In genomic region chr4:188154668-188155423, GRCh38 we compare ENCODE assay signal across 1 cellular context.
TF ChIP-seq lines count a peak whose summit lies in the region.

No MANE protein-coding gene starts in this region.

TF ChIP-seq in HEK293, 187 proteins besides CTCF, POLR2A, EP300 and RAD21 (continued from another document):
- TF ChIP-seq, protein P1, sequence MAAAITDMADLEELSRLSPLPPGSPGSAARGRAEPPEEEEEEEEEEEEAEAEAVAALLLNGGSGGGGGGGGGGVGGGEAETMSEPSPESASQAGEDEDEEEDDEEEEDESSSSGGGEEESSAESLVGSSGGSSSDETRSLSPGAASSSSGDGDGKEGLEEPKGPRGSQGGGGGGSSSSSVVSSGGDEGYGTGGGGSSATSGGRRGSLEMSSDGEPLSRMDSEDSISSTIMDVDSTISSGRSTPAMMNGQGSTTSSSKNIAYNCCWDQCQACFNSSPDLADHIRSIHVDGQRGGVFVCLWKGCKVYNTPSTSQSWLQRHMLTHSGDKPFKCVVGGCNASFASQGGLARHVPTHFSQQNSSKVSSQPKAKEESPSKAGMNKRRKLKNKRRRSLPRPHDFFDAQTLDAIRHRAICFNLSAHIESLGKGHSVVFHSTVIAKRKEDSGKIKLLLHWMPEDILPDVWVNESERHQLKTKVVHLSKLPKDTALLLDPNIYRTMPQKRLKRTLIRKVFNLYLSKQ (tag by site-specific recombination; IDR thresholded peaks at IDR 0.05; ENCODE audit: borderline replicate concordance): no peak
- TF ChIP-seq ZNF785 (tag by site-specific recombination; IDR thresholded peaks at IDR 0.05): no peak
- TF ChIP-seq, protein P2, sequence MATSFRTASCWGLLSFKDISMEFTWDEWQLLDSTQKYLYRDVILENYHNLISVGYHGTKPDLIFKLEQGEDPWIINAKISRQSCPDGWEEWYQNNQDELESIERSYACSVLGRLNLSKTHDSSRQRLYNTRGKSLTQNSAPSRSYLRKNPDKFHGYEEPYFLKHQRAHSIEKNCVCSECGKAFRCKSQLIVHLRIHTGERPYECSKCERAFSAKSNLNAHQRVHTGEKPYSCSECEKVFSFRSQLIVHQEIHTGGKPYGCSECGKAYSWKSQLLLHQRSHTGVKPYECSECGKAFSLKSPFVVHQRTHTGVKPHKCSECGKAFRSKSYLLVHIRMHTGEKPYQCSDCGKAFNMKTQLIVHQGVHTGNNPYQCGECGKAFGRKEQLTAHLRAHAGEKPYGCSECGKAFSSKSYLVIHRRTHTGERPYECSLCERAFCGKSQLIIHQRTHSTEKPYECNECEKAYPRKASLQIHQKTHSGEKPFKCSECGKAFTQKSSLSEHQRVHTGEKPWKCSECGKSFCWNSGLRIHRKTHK (tag by site-specific recombination; IDR thresholded peaks at IDR 0.05): no peak
- TF ChIP-seq ZNF433 (tag by site-specific recombination; IDR thresholded peaks at IDR 0.05; ENCODE audit: low read depth): no peak
- TF ChIP-seq ZNF366 (tag by site-specific recombination; conservative IDR thresholded peaks at IDR 0.05): no peak
- TF ChIP-seq SCRT1 (tag by site-specific recombination; IDR thresholded peaks at IDR 0.05; ENCODE audit: borderline replicate concordance): no peak
